Comparison of ENCODE assay signal across 21 cellular contexts in the genomic region with DNA sequence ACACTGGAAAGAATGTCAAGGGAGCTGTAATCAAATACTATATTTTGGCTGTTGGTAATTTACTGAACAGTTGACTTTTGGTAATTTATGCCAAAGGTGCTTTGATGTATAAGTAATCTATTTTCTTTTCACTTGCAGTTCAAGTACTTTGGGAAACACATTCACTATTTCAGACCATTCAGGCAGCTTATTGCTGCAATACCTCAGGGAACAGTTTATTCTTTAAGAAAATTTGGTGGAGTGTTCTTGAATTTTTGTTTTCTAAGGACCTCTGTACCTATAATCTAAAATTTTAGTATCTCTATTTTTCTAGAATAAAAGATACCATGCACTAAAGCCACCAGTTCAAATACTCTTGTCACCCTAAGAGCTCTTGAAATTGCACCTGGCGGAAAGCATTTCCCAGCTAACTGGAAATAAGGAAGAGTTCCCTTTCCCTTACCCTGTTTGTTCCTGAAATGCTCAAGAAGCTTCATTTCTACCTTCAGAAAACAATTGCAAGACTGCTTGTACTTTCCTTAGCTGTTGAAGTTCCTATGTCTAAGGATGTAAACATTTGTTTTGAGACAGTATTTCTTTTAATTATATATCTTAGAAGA.
"Had no signal": no experiment of that assay in that cellular context is flagged by ENCODE, and none has a peak within 500 bp of the region (broad histone marks: within the 10 kb centered on the region; RNA-seq: fewer than 3 reads in every experiment).

No MANE protein-coding gene starts in this region.

- H3K36me3 ChIP-seq: breast epithelium, gastroesophageal sphincter, right lobe of liver, stomach, suprapubic skin, tibial nerve had no signal

- ATAC-seq: gastroesophageal sphincter; mucosa of descending colon; right lobe of liver; stimulated activated memory B cell treated with anti-CD40 and anti-IgM and Interleukin-4, amounts not matched to agents 10 μg/mL and 1 μg/mL and 100 μg/mL, for 72 hours had no signal

- DNase-seq: activated CD8-positive, alpha-beta memory T cell treated with anti-CD3 and anti-CD28 coated beads, Interleukin-2, amount 50 U/mL, for 48 hours; activated naive CD4-positive, alpha-beta T cell treated with anti-CD3 and anti-CD28 coated beads for 36 hours; activated naive CD8-positive, alpha-beta T cell treated with anti-CD3 and anti-CD28 coated beads, Interleukin-2, amount 10 ng/mL, durations not matched to agents 7 days and 5 days; activated T-cell treated with anti-CD3 and anti-CD28 coated beads, Interleukin-2, amount 50 U/mL, for 48 hours; amniotic stem cell; cortex of kidney; head of caudate nucleus; hypothalamus; mesenchymal stem cell; mucosa of descending colon; occipital lobe; right lobe of liver; stimulated activated CD4-positive, alpha-beta T cell treated with anti-CD3 and anti-CD28 coated beads, Interleukin-2, amount 100 ng/mL, for 24 hours; stomach had no signal

- H3K27me3 ChIP-seq: breast epithelium, gastroesophageal sphincter, right lobe of liver, stomach, suprapubic skin, tibial nerve had no signal

- H3K4me3 ChIP-seq: breast epithelium, gastroesophageal sphincter, mucosa of descending colon, right lobe of liver, skin epidermis, stomach, suprapubic skin, tibial nerve had no signal

- H3K9me3 ChIP-seq: breast epithelium, gastroesophageal sphincter, mucosa of descending colon, right lobe of liver, stomach, suprapubic skin, tibial nerve had no signal

- H3K4me1 ChIP-seq: breast epithelium, gastroesophageal sphincter, right lobe of liver, stomach, suprapubic skin, tibial nerve had no signal

- H3K27ac ChIP-seq: breast epithelium, epithelial cell of prostate, gastroesophageal sphincter, right lobe of liver, skin epidermis, stomach, suprapubic skin, tibial nerve had no signal
